Comparison of ENCODE assay signal across 8 cellular contexts in genomic region chr11:34916810-34917780, GRCh38.
DNase-seq lines count a peak whose midpoint lies in the region; ATAC-seq lines count a peak whose summit lies in the region.

No MANE protein-coding gene starts in this region.

- peak overlapping the region; percentile 85 for H3K27ac ChIP-seq in angular gyrus (ENCODE audit: low read depth, low read length)

- H3K36me3 Mint-ChIP-seq in stimulated activated memory B cell treated with anti-CD40 and anti-IgM and Interleukin-4, amounts not matched to agents 10 μg/mL and 1 μg/mL and 100 μg/mL, for 72 hours: peaks cover 13% of the 10 kb centered on the region

- no peaks in the 10 kb centered on the region for H3K9me3 Mint-ChIP-seq in stimulated activated memory B cell treated with anti-CD40 and anti-IgM and Interleukin-4, amounts not matched to agents 10 μg/mL and 1 μg/mL and 100 μg/mL, for 72 hours

- H3K4me3 Mint-ChIP-seq in stimulated activated memory B cell treated with anti-CD40 and anti-IgM and Interleukin-4, amounts not matched to agents 10 μg/mL and 1 μg/mL and 100 μg/mL, for 72 hours: peak overlapping the region; percentile 99

- DNase-seq in EH (ENCODE audit: low read depth) (peak; percentile 28), HS-5 (ENCODE audit: low read depth) (peak; percentile 11), iPS-NIHi7 (ENCODE audit: extremely low spot score) (peak; percentile 46)

- peak overlapping the region; percentile 98 for H3K27ac Mint-ChIP-seq in stimulated activated memory B cell treated with anti-CD40 and anti-IgM and Interleukin-4, amounts not matched to agents 10 μg/mL and 1 μg/mL and 100 μg/mL, for 72 hours

- peaks cover 54% of the 10 kb centered on the region for H3K4me1 Mint-ChIP-seq in stimulated activated memory B cell treated with anti-CD40 and anti-IgM and Interleukin-4, amounts not matched to agents 10 μg/mL and 1 μg/mL and 100 μg/mL, for 72 hours

- peak; percentile 19 for ATAC-seq in GM21381 (IDR thresholded peaks at IDR 0.05; ENCODE audit: unreplicated experiment)
- peak; percentile 35 for ATAC-seq in stimulated activated memory B cell treated with anti-CD40 and anti-IgM and Interleukin-4, amounts not matched to agents 10 μg/mL and 1 μg/mL and 100 μg/mL, for 72 hours
- ATAC-seq in GM18519 (IDR thresholded peaks at IDR 0.05; ENCODE audit: low FRiP score, unreplicated experiment): no peak
- ATAC-seq in HG03521 (IDR thresholded peaks at IDR 0.05; ENCODE audit: unreplicated experiment): no peak

- no peaks in the 10 kb centered on the region for H3K27me3 Mint-ChIP-seq in stimulated activated memory B cell treated with anti-CD40 and anti-IgM and Interleukin-4, amounts not matched to agents 10 μg/mL and 1 μg/mL and 100 μg/mL, for 72 hours

Comparison
In these comparisons a context has a peak if more than half of its experiments do, and no peak if none do; other contexts are left out.
1. ATAC-seq: peak in GM21381 (single experiment) and stimulated activated memory B cell treated with anti-CD40 and anti-IgM and Interleukin-4, amounts not matched to agents 10 μg/mL and 1 μg/mL and 100 μg/mL, for 72 hours (single experiment); none in GM18519 (single experiment) and HG03521 (single experiment).
2. Peak in every context shown above with its lines, with median percentiles within 50 percentile points of each other: DNase-seq.